28 cellular contexts compared by ENCODE assay signal in the genomic region with DNA sequence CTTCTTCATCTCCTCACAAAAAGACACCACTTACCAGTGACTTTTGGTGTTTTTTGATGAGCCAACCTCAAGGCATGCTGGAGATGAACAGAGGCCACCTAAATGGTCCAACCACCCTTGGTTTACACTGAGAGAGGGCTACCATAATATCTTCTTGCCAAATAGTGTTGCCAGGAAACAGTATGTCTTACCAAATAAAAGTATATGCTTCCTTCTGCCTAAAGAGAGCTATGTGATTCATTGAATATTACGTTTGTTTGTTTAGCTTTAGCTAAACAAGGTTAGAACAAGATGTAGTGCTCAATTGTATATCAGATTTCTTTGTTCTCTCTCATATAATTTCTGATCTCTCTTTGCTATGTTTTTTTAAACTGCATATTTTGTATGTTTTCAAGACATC. TPM values are rescaled to one million over a fixed set of nuclear protein-coding genes. Genes with fewer than 3 reads are reported as not detected.
"Had no signal": no experiment of that assay in that cellular context is flagged by ENCODE, and none has a peak within 500 bp of the region (broad histone marks: within the 10 kb centered on the region; RNA-seq: fewer than 3 reads in every experiment).

No MANE protein-coding gene starts in this region.

- H3K36me3 ChIP-seq: esophagus squamous epithelium, gastrocnemius medialis, left ventricle myocardium inferior, neutrophil, pancreas, prostate gland, sigmoid colon, upper lobe of left lung, vagina had no signal

- ATAC-seq: gastrocnemius medialis; mucosa of descending colon; pancreas; stimulated activated effector memory CD8-positive, alpha-beta T cell treated with anti-CD3 and anti-CD28 coated beads, Interleukin-12 subunit alpha, Interleukin-12 subunit beta, amount 100 ng/mL, for 72 hours; stimulated activated naive CD8-positive, alpha-beta T cell treated with anti-CD3 and anti-CD28 coated beads, Interleukin-15, amount 100 ng/mL, for 72 hours; T-helper 17 cell had no signal

- H3K4me1 ChIP-seq: esophagus squamous epithelium, gastrocnemius medialis, left ventricle myocardium inferior, prostate gland, sigmoid colon, upper lobe of left lung, vagina had no signal

- DNase-seq: activated CD4-positive, alpha-beta memory T cell treated with anti-CD3 and anti-CD28 coated beads, Interleukin-2, amount 10 ng/mL, durations not matched to agents 7 days and 5 days; activated CD4-positive, alpha-beta T cell treated with anti-CD3 and anti-CD28 coated beads, Interleukin-2, amount 10 ng/mL, durations not matched to agents 24 days and 14 days; activated CD4-positive, CD25-positive, alpha-beta regulatory T cell treated with anti-CD3 and anti-CD28 coated beads, Interleukin-2, amount 50 U/mL, for 72 hours; activated CD8-positive, alpha-beta memory T cell treated with anti-CD3 and anti-CD28 coated beads, Interleukin-2, amount 50 U/mL, for 48 hours; activated gamma-delta T cell treated with Interleukin-2 at 50 U/mL for 16 hours; activated naive CD4-positive, alpha-beta T cell treated with anti-CD3 and anti-CD28 coated beads, Interleukin-2, amount 50 U/mL, for 16 hours; activated T-cell treated with anti-CD3 and anti-CD28 coated beads, Interleukin-2, amount 50 U/mL, for 24 hours; amygdala; esophagus squamous epithelium; gastrocnemius medialis; glutamatergic neuron; left ventricle myocardium inferior; mucosa of descending colon; pancreas; sigmoid colon; small intestine; stimulated activated CD4-positive, alpha-beta T cell treated with anti-CD3 and anti-CD28 coated beads, Interleukin-4, amount 100 ng/mL, for 24 hours; stimulated activated naive CD8-positive, alpha-beta T cell treated with anti-CD3 and anti-CD28 coated beads, Interleukin-15, amount 100 ng/mL, for 72 hours; substantia nigra; T-helper 17 cell; T1000; upper lobe of left lung had no signal

- H3K9me3 ChIP-seq: esophagus squamous epithelium, gastrocnemius medialis, left ventricle myocardium inferior, mucosa of descending colon, neutrophil, pancreas, prostate gland, sigmoid colon, upper lobe of left lung, vagina had no signal

- H3K27me3 ChIP-seq: gastrocnemius medialis, pancreas, sigmoid colon, upper lobe of left lung, vagina had no signal

- H3K4me3 ChIP-seq: esophagus squamous epithelium, gastrocnemius medialis, left ventricle myocardium inferior, lung, mucosa of descending colon, pancreas, prostate gland, sigmoid colon, upper lobe of left lung, vagina had no signal

- H3K27ac ChIP-seq: epithelial cell of prostate, esophagus squamous epithelium, gastrocnemius medialis, left ventricle myocardium inferior, neutrophil, pancreas, prostate gland, sigmoid colon, upper lobe of left lung, vagina had no signal

RNA-seq across cellular contexts. Expression of gene BMP6, which starts 40.6 kb away (rescaled TPM):
- total RNA-seq: activated CD4-positive, alpha-beta memory T cell treated with anti-CD3 and anti-CD28 coated beads, Interleukin-2, amount 10 ng/mL, durations not matched to agents 7 days and 5 days had no signal
